ENCODE assay signal across 8 cellular contexts in the genomic region with DNA sequence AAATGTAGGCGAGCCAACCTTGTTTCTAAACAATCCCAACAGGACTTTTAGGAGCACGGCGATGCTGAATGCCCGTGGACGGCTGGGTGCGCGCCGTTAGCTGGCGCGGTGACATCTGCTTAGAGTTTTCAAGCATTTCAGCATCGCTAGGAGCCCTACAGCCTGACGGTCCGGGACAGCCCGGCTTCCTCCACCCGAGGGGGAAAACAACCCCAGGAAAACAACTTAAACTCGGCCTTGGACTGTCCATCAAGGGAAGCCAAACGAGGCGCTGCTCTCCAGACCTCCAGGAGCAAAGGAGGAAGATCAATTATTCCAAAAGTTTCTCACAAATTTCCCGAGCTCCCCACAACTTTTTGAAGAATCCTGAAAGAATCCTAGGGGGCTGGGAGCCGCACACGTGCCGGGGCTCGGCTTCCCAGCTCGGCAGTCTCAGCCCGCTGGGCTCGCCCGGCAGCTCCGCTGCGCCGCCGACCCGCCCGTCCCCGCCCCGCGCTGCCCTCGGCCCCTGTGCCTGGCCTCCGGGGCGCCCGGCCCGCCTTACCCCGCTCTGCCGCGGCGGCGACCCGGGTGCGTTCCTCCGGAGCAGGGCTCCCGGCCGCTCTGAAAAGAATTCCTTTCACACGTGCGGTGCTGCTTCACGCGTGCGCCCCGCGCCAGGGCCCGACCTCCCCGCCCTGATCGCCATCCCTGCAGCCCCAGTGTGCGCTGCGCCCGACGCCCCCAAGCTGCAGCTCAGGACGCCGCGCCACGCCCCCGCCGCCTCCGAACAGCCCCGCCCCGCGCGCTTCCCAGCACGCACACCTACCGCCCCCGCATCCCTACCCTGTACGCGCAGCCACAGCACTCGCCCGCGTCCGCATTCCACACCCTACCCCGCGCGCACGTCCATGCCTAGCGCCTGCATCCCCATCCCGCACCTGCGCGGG. TPM values are rescaled to one million over a fixed set of nuclear protein-coding genes. Genes with fewer than 3 reads are reported as not detected.
DNase-seq lines count a peak whose midpoint lies in the region; ATAC-seq and TF ChIP-seq lines count a peak whose summit lies in the region.

GJA3 (minus strand) TSS at position 707 of the 929 bp plus-strand sequence. CDS start 17,764 bp downstream, outside the sequence.

- H3K27me3 Mint-ChIP-seq in activated CD4-positive, alpha-beta T cell treated with anti-CD3 and anti-CD28 coated beads for 36 hours, result peaks cover 38% of the 10 kb centered on the region
- H3K27me3 Mint-ChIP-seq in naive B cell, result peaks cover 3 to 12% (median 6%) of the 10 kb centered on the region in 3 donors

- no peak within 1 kb of the TSS for H3K27ac ChIP-seq in effector memory CD4-positive, alpha-beta T cell (ENCODE audit: insufficient read depth, low read length, poor library complexity, severe bottlenecking)
- no peak within 1 kb of the TSS for H3K27ac ChIP-seq in suprapubic skin

- intact Hi-C loops in activated CD4-positive, alpha-beta T cell treated with anti-CD3 and anti-CD28 coated beads for 36 hours (cut with DNase I, micrococcal nuclease), result loop anchor here (1.0 to 10.0 kb wide), 2 partner anchors 296 to 816 kb away; no protein-coding TSS in a partner anchor

- no peaks in the 10 kb centered on the region for H3K9me3 Mint-ChIP-seq in activated CD4-positive, alpha-beta T cell treated with anti-CD3 and anti-CD28 coated beads for 36 hours (ENCODE audit: low read depth)
- peaks cover 0 to 1% (median 0%) of the 10 kb centered on the region in 7 donors for H3K9me3 Mint-ChIP-seq in naive B cell

- peaks cover 15% of the 10 kb centered on the region for H3K4me1 Mint-ChIP-seq in activated CD4-positive, alpha-beta T cell treated with anti-CD3 and anti-CD28 coated beads for 36 hours
- peaks cover 4 to 21% (median 17%) of the 10 kb centered on the region in 3 donors for H3K4me1 Mint-ChIP-seq in naive B cell

- POLR2A ChIA-PET in activated CD4-positive, alpha-beta T cell treated with anti-CD3 and anti-CD28 coated beads for 36 hours (lab: Charles Lee), result no interaction called here

- no peaks in the 10 kb centered on the region for H3K9me3 ChIP-seq in effector memory CD4-positive, alpha-beta T cell (ENCODE audit: control insufficient read depth, low read length)
- H3K9me3 ChIP-seq in suprapubic skin, result no peaks in the 10 kb centered on the region

- TF ChIP-seq EP300 in suprapubic skin (IDR thresholded peaks at IDR 0.05), result no peak

- WGBS in suprapubic skin, result 2% methylated on average over 36 of the region's 93 CpGs

- ATAC-seq in GM21381 (IDR thresholded peaks at IDR 0.05; ENCODE audit: unreplicated experiment), result peak; percentile 55
- peak; percentile 52 for ATAC-seq in activated CD4-positive, alpha-beta T cell treated with anti-CD3 and anti-CD28 coated beads for 36 hours
- ATAC-seq in naive B cell (ENCODE audit: low read depth in 2 of 2), result peak; percentile 57 to 59

- TF ChIP-seq CTCF in suprapubic skin (IDR thresholded peaks at IDR 0.05), result no peak

- in situ Hi-C loops in Caki2 (cut with HindIII; ENCODE audit: low pct_unique_long_range_greater_than_20kb, low sequenced_read_pairs), result no loop called here

- no peaks in the 10 kb centered on the region for H3K36me3 Mint-ChIP-seq in activated CD4-positive, alpha-beta T cell treated with anti-CD3 and anti-CD28 coated beads for 36 hours (ENCODE audit: low read depth)
- H3K36me3 Mint-ChIP-seq in naive B cell, result no peaks in the 10 kb centered on the region

- TF ChIP-seq POLR2A in suprapubic skin (IDR thresholded peaks at IDR 0.05), result no peak

- CTCF ChIA-PET in activated CD4-positive, alpha-beta T cell treated with anti-CD3 and anti-CD28 coated beads for 36 hours (lab: Charles Lee), result interaction anchor here (0.7 to 2.3 kb wide), 11 partner anchors 14 to 573 kb away, joined by 3 to 6 read pairs (median 4); no protein-coding TSS in a partner anchor

- no peaks in the 10 kb centered on the region for H3K36me3 ChIP-seq in effector memory CD4-positive, alpha-beta T cell (ENCODE audit: control insufficient read depth, insufficient read depth, low read length)
- H3K36me3 ChIP-seq in suprapubic skin, result no peaks in the 10 kb centered on the region

- peak; percentile 66 for DNase-seq in Caki2 (ENCODE audit: low read depth)
- DNase-seq in HT1080 (ENCODE audit: low read depth), result peak; percentile 27
- DNase-seq in activated CD4-positive, alpha-beta T cell treated with anti-CD3 and anti-CD28 coated beads for 36 hours, result peak; percentile 78
- DNase-seq in effector memory CD4-positive, alpha-beta T cell, result peak; percentile 6 to 22 (median 20)
- DNase-seq in naive B cell, result peak; percentile 44
- no peak for DNase-seq in suprapubic skin (ENCODE audit: low spot score in 2 of 2)
- no peak for DNase-seq in Ammon's horn (ENCODE audit: low spot score)

- H3K4me3 ChIP-seq in effector memory CD4-positive, alpha-beta T cell (ENCODE audit: insufficient read depth, low read depth, low read length, poor library complexity, severe bottlenecking), result peak within 1 kb of the TSS; percentile 56
- H3K4me3 ChIP-seq in suprapubic skin, result peak within 1 kb of the TSS; percentile 55

- no peak within 1 kb of the TSS for H3K27ac Mint-ChIP-seq in activated CD4-positive, alpha-beta T cell treated with anti-CD3 and anti-CD28 coated beads for 36 hours
- H3K27ac Mint-ChIP-seq in naive B cell, result peak within 1 kb of the TSS in 5 of 6 donors; percentile 47 to 93 (median 84)

- peak within 1 kb of the TSS; percentile 75 for H3K4me3 Mint-ChIP-seq in activated CD4-positive, alpha-beta T cell treated with anti-CD3 and anti-CD28 coated beads for 36 hours
- peak within 1 kb of the TSS; percentile 81 to 94 (median 88) for H3K4me3 Mint-ChIP-seq in naive B cell

- peaks cover 6% of the 10 kb centered on the region for H3K4me1 ChIP-seq in effector memory CD4-positive, alpha-beta T cell (ENCODE audit: control insufficient read depth, insufficient read depth, low read length, poor library complexity, severe bottlenecking)
- peaks cover 21% of the 10 kb centered on the region for H3K4me1 ChIP-seq in suprapubic skin

- H3K27me3 ChIP-seq in effector memory CD4-positive, alpha-beta T cell (replicated peaks; ENCODE audit: control insufficient read depth, insufficient read depth, low read length, poor library complexity, severe bottlenecking), result peaks cover 14% of the 10 kb centered on the region
- H3K27me3 ChIP-seq in suprapubic skin, result peaks cover 71% of the 10 kb centered on the region

RNA-seq across cellular contexts. Expression of gene GJA3, which starts in this region (rescaled TPM):
- total RNA-seq in Caki2 (2014; rRNA removed; shearing (Covaris generic); ENCODE audit: low replicate concordance), result 1.7 and 5.6 TPM in 2 replicates
- total RNA-seq in HT1080 (2014; rRNA removed; shearing (Covaris generic)), result 0.56 and 0.84 TPM in 2 replicates
- 0.33 and 0.48 TPM in 2 replicates for polyA plus RNA-seq in HT1080 (2015; cell fraction: cytosol; rRNA removed)
- polyA plus RNA-seq in HT1080 (2015; cell fraction: nucleus; rRNA removed), result 0.41 and 0.47 TPM in 2 replicates
- total RNA-seq in activated CD4-positive, alpha-beta T cell treated with anti-CD3 and anti-CD28 coated beads for 36 hours, result under 1 TPM; 0.26 to 0.32 TPM
- under 1 TPM in 3 of 6 donors, not detected in 3; 0.13 to 0.25 (median 0.14) TPM for polyA plus RNA-seq in naive B cell (ENCODE audit: low read depth in 6 of 6)
- under 1 TPM in 3 of 4 donors, not detected in 1; 0.25 to 0.94 (median 0.30) TPM for total RNA-seq in suprapubic skin

Comparison
In these comparisons a context has a peak if more than half of its experiments do, and no peak if none do; other contexts are left out.
1. Peak in DNase-seq in HT1080; RNA of the gene not detected or under 1 TPM.
2. Peak in DNase-seq and ATAC-seq in activated CD4-positive, alpha-beta T cell treated with anti-CD3 and anti-CD28 coated beads for 36 hours; RNA of the gene not detected or under 1 TPM.
3. Peak in DNase-seq and ATAC-seq in naive B cell; RNA of the gene not detected or under 1 TPM.
4. DNase-seq: peak in Caki2 (single experiment) and effector memory CD4-positive, alpha-beta T cell (3 of 3); none in suprapubic skin (0 of 2) and Ammon's horn (single experiment).
5. Peak in every context shown above with its lines, with median percentiles within 50 percentile points of each other: ATAC-seq.